4 cellular contexts compared by ENCODE assay signal in the genomic region with DNA sequence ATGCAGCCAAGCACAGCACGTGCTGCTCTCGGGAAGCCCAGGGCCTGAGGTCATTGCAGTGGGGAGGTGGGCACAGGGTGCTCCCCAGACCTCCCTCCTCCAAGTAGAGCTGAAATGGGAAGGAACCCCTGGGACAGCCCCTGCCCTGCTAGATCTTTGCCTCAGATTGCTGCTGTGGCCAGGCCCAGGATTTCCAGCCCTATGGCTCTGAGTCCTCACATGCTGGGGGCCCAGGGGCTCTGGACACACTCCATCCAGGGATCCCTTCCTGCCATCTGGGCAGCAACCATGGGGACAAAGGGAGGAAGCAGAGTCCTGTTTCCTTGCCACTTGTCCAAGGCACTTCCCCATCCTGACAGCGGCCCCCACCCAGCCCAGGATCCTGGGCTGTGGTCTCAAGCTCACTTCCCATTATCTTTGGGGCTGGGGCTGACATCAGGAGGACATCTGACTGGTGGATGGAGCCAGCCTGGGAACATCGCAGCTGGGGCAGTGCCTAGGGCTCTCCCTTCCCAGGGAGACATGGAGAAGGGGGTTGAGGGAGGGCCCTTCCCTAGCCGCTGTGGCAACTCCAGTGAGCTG. TPM values are rescaled to one million over a fixed set of nuclear protein-coding genes. Genes with fewer than 3 reads are reported as not detected.
"Had no signal": no experiment of that assay in that cellular context is flagged by ENCODE, and none has a peak within 500 bp of the region (broad histone marks: within the 10 kb centered on the region; RNA-seq: fewer than 3 reads in every experiment).

No MANE protein-coding gene starts in this region.

RNA-seq across cellular contexts. Expression of a gene that starts 54.0 kb away (rescaled TPM):
- total RNA-seq: astrocyte, cardiac muscle cell, kidney, upper lobe of left lung had no signal
